ENCODE assay signal across 13 cellular contexts in genomic region chr12:132729541-132730320, GRCh38. TPM values are rescaled to one million over a fixed set of nuclear protein-coding genes. Genes with fewer than 3 reads are reported as not detected.
DNase-seq lines count a peak whose midpoint lies in the region; ATAC-seq and TF ChIP-seq lines count a peak whose summit lies in the region.
"Had no signal": no experiment of that assay in that cellular context is flagged by ENCODE, and none has a peak within 500 bp of the region (broad histone marks: within the 10 kb centered on the region; RNA-seq: fewer than 3 reads in every experiment).

No MANE protein-coding gene starts in this region.

- CTCF ChIA-PET in RWPE1 (lab: Yijun Ruan, JAX), result interaction anchor here (0.6 kb wide), 1 partner anchor 168 kb away, joined by 3 read pairs; no protein-coding TSS in a partner anchor

- H3K4me1 Mint-ChIP-seq in endothelial cell (ENCODE audit: unreplicated experiment), result peaks cover 3% of the 10 kb centered on the region

- H3K9me3 Mint-ChIP-seq in endothelial cell (ENCODE audit: unreplicated experiment), result no peaks in the 10 kb centered on the region
- H3K9me3 Mint-ChIP-seq: T-helper 2 cell treated with Interferon-gamma antibody and Interleukin-4, amounts not matched to agents 5 μg/mL and 100 μg/mL, for 36 hours had no signal

- peak overlapping the region; percentile 42 for H3K27ac Mint-ChIP-seq in endothelial cell (ENCODE audit: unreplicated experiment)

- peaks cover 25% of the 10 kb centered on the region for H3K27me3 Mint-ChIP-seq in endothelial cell (ENCODE audit: unreplicated experiment)

- H3K27ac ChIP-seq in RWPE1, result peak overlapping the region; percentile 35
- H3K27ac ChIP-seq in temporal lobe (ENCODE audit: low read depth, low read length), result peak overlapping the region; percentile 50

- POLR2A ChIA-PET in RWPE1 (lab: Yijun Ruan, JAX; ENCODE audit: low non-redundant PET), result no interaction called here

- DNase-seq in left ventricle myocardium superior (peak; percentile 30), Right ventricle myocardium inferior (ENCODE audit: missing footprints) (no peak), RWPE1 (ENCODE audit: low spot score) (no peak), endothelial cell (ENCODE audit: low spot score) (no peak), epidermal melanocyte (ENCODE audit: insufficient read length, low spot score) (no peak), NAMALWA (ENCODE audit: low spot score) (no peak)
- DNase-seq: midbrain; NCI-H146; OCI-M1; stimulated activated CD4-positive, alpha-beta T cell treated with anti-CD3 and anti-CD28 coated beads, Interleukin-4, amount 100 ng/mL, for 24 hours had no signal

- peaks cover 81% of the 10 kb centered on the region for H3K36me3 Mint-ChIP-seq in endothelial cell (ENCODE audit: low read depth, unreplicated experiment)

- ATAC-seq in left ventricle myocardium superior (no peak), Right ventricle myocardium inferior (no peak), GM21528 (IDR thresholded peaks at IDR 0.05; ENCODE audit: low FRiP score, unreplicated experiment) (no peak)

- TF ChIP-seq CTCF in RWPE1 (conservative IDR thresholded peaks at IDR 0.05; ENCODE audit: low read depth) (no peak), endothelial cell (IDR thresholded peaks at IDR 0.05; ENCODE audit: unreplicated experiment) (no peak)

- peak overlapping the region; percentile 65 for H3K4me3 Mint-ChIP-seq in endothelial cell (ENCODE audit: unreplicated experiment)
- H3K4me3 Mint-ChIP-seq: T-helper 2 cell treated with Interferon-gamma antibody and Interleukin-4, amounts not matched to agents 5 μg/mL and 100 μg/mL, for 36 hours had no signal

- intact Hi-C loops in left ventricle myocardium superior (cut with micrococcal nuclease) (no loop called here), Right ventricle myocardium inferior (cut with DNase I) (no loop called here)

RNA-seq across cellular contexts. Expression of gene PGAM5, which starts 19.1 kb away (rescaled TPM):
- total RNA-seq in left ventricle myocardium superior (33.7 TPM), Right ventricle myocardium inferior (34.1 TPM), endothelial cell (ENCODE audit: unreplicated experiment) (43.9 TPM), temporal lobe (15.0 TPM)

RNA-seq across cellular contexts. Expression of gene ANKLE2, which starts 31.9 kb away (rescaled TPM):
- 26.1 TPM for total RNA-seq in left ventricle myocardium superior
- 24.9 TPM for total RNA-seq in Right ventricle myocardium inferior
- 96.2 TPM for total RNA-seq in endothelial cell (ENCODE audit: unreplicated experiment)
- total RNA-seq in temporal lobe, result 35.2 TPM

RNA-seq across cellular contexts. Expression of gene PXMP2, which starts 42.3 kb away (rescaled TPM):
- total RNA-seq in left ventricle myocardium superior, result 75.1 TPM
- 62.5 TPM for total RNA-seq in Right ventricle myocardium inferior
- total RNA-seq in endothelial cell (ENCODE audit: unreplicated experiment), result 18.6 TPM
- 21.9 TPM for total RNA-seq in temporal lobe

RNA-seq across cellular contexts. Expression of gene POLE, which starts 42.6 kb away (rescaled TPM):
- total RNA-seq in left ventricle myocardium superior (13.0 TPM), Right ventricle myocardium inferior (12.1 TPM), endothelial cell (ENCODE audit: unreplicated experiment) (137 TPM), temporal lobe (39.8 TPM)
